Comparison of ENCODE assay signal across 6 cellular contexts in the genomic region with DNA sequence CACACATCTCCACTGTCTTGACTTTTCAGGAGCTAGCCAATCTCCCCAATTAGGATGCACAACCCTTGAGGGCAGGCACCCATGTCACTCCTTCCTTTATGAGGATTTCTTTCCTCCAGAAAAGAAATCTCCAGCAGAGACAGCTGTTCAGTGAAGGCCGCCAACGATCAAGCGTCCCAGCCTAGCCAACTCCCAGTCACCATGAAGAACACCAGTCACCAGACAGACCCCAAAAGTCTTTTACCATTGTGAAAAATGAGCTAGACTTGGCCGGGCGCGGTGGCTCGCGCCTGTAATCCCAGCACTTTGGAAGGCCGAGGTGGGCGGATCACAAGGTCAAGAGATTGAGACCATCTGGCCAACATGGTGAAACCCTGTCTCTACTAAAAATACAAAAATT. TPM values are rescaled to one million over a fixed set of nuclear protein-coding genes. Genes with fewer than 3 reads are reported as not detected.
"Had no signal": no experiment of that assay in that cellular context is flagged by ENCODE, and none has a peak within 500 bp of the region (broad histone marks: within the 10 kb centered on the region; RNA-seq: fewer than 3 reads in every experiment).

No MANE protein-coding gene starts in this region.

RNA-seq across cellular contexts. Expression of gene KLHL10, which starts 7.7 kb away (rescaled TPM):
- total RNA-seq: dermis blood vessel endothelial cell, glomerular endothelial cell, kidney epithelial cell, left lung, lower leg skin, lung microvascular endothelial cell had no signal
